In genomic region chr20:57174737-57175136, GRCh38 we compare ENCODE assay signal across 27 cellular contexts.
"Had no signal": no experiment of that assay in that cellular context is flagged by ENCODE, and none has a peak within 500 bp of the region (broad histone marks: within the 10 kb centered on the region; RNA-seq: fewer than 3 reads in every experiment).

No MANE protein-coding gene starts in this region.

- H3K9me3 Mint-ChIP-seq: natural killer cell; stimulated activated naive CD8-positive, alpha-beta T cell treated with anti-CD3 and anti-CD28 coated beads, Interleukin-15, amount 100 ng/mL, for 72 hours had no signal

- H3K79me2 ChIP-seq: hepatocyte had no signal

- DNase-seq: effector CD4-positive, alpha-beta T cell; foreskin fibroblast; heart left ventricle; kidney; natural killer cell; pancreas; retina; stimulated activated CD4-positive, alpha-beta T cell treated with anti-CD3 and anti-CD28 coated beads, Interleukin-12 subunit alpha, Interleukin-12 subunit beta, amount 100 ng/mL, for 4 hours; stimulated activated CD4-positive, alpha-beta T cell treated with anti-CD3 and anti-CD28 coated beads, Interleukin-4, amount 100 ng/mL, for 1 hour; stimulated activated CD8-positive, alpha-beta memory T cell treated with anti-CD3 and anti-CD28 coated beads, Interleukin-4, amount 100 ng/mL, for 48 hours; stimulated activated naive CD4-positive, alpha-beta T cell; substantia nigra; testis; tibial artery; upper lobe of left lung had no signal

- H3K27ac Mint-ChIP-seq: memory B cell, natural killer cell had no signal

- H3K4me3 Mint-ChIP-seq: memory B cell; natural killer cell; stimulated activated naive CD8-positive, alpha-beta T cell treated with anti-CD3 and anti-CD28 coated beads, Interleukin-15, amount 100 ng/mL, for 72 hours had no signal

- H3K27ac ChIP-seq: dorsolateral prefrontal cortex, epithelial cell of prostate, gastroesophageal sphincter, heart left ventricle, hepatocyte, neutrophil, pancreas, testis, tibial artery, upper lobe of left lung had no signal

- H3K4me1 Mint-ChIP-seq: memory B cell, natural killer cell had no signal

- H3K4me2 ChIP-seq: hepatocyte, smooth muscle cell had no signal

- H2AFZ ChIP-seq: hepatocyte had no signal

- H3K36me3 Mint-ChIP-seq: memory B cell, natural killer cell had no signal

- H3K4me1 ChIP-seq: gastroesophageal sphincter, heart left ventricle, pancreas, testis, tibial artery, upper lobe of left lung had no signal

- H3K4me3 ChIP-seq: dorsolateral prefrontal cortex, gastroesophageal sphincter, heart left ventricle, hepatocyte, lung, pancreas, smooth muscle cell, testis, tibial artery, upper lobe of left lung had no signal

- H3K27me3 ChIP-seq: heart left ventricle, hepatocyte, pancreas, testis, upper lobe of left lung had no signal

- ATAC-seq: esophagus mucosa, gastroesophageal sphincter, heart left ventricle, left lobe of liver, natural killer cell, pancreas, sciatic nerve had no signal

- H3K36me3 ChIP-seq: gastroesophageal sphincter, heart left ventricle, neutrophil, pancreas, tibial artery, upper lobe of left lung had no signal

- H3K9me3 ChIP-seq: gastroesophageal sphincter, heart left ventricle, neutrophil, pancreas, testis, tibial artery, upper lobe of left lung had no signal
